8 cellular contexts compared by ENCODE assay signal in the genomic region with DNA sequence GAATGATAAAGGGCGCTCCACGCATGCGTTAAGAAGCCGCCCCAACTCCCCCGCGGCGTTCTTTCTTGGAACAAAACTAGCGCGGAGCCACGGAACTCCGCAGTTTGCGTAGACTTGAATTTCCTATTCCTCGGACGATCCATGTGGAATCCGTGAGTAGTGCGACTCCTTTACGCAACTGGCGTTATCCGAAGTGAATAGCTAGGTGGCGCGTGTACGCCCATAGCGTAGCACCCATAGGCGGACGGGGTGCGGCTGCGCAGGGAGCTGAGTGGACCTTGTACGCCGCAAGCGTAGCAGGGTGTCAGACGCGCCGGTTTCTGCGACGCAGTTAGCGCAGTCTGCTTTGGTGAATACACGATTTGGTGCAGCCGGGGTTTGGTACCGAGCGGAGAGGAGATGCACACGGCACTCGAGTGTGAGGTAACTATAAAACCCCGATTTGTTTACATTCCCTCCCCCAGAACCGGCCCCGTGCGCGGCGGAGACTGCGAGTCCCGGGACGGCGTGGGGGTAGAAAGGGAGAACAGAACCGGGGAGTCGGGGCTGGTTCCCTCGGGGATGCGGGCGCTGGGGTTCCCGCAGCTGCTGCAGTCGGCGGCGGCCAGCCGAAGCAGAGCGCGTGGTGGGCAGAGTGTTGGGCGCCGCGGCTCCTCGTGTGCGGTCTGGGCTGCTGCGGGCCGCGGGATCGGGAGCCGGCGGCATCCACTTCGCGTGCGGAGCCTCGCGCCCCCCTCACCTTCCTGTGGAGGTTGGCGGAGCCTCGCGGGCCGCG. TPM values are rescaled to one million over a fixed set of nuclear protein-coding genes. Genes with fewer than 3 reads are reported as not detected.
A peak's percentile ranks its signal among the peaks of the same experiment; 100 is the strongest.
DNase-seq lines count a peak whose midpoint lies in the region; ATAC-seq and TF ChIP-seq lines count a peak whose summit lies in the region.

A gene with protein sequence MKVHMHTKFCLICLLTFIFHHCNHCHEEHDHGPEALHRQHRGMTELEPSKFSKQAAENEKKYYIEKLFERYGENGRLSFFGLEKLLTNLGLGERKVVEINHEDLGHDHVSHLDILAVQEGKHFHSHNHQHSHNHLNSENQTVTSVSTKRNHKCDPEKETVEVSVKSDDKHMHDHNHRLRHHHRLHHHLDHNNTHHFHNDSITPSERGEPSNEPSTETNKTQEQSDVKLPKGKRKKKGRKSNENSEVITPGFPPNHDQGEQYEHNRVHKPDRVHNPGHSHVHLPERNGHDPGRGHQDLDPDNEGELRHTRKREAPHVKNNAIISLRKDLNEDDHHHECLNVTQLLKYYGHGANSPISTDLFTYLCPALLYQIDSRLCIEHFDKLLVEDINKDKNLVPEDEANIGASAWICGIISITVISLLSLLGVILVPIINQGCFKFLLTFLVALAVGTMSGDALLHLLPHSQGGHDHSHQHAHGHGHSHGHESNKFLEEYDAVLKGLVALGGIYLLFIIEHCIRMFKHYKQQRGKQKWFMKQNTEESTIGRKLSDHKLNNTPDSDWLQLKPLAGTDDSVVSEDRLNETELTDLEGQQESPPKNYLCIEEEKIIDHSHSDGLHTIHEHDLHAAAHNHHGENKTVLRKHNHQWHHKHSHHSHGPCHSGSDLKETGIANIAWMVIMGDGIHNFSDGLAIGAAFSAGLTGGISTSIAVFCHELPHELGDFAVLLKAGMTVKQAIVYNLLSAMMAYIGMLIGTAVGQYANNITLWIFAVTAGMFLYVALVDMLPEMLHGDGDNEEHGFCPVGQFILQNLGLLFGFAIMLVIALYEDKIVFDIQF (plus strand): TSS at position 368 of the 775 bp plus-strand sequence. CDS start 22,817 bp downstream, outside the sequence.

- H3K36me3 Mint-ChIP-seq in activated naive CD4-positive, alpha-beta T cell treated with anti-CD3 and anti-CD28 coated beads, Interleukin-2, amount 50 U/mL, for 72 hours: peaks cover 15 to 37% of the 10 kb centered on the region in 2 donors

- H3K4me1 ChIP-seq in suprapubic skin: peaks cover 36% of the 10 kb centered on the region

- TF ChIP-seq CTCF in suprapubic skin (IDR thresholded peaks at IDR 0.05): no peak

- 0% methylated on average over 30 of the region's 85 CpGs for WGBS in suprapubic skin

- TF ChIP-seq EP300 in suprapubic skin (IDR thresholded peaks at IDR 0.05): no peak

- TF ChIP-seq POLR2A in suprapubic skin (IDR thresholded peaks at IDR 0.05): peak; percentile 90 to 97

- peak; percentile 95 for DNase-seq in NCI-H1092 treated with DMSO at 0.1 percent for 48 hours (lab: John Stamatoyannopoulos, UW)
- peak; percentile 90 for DNase-seq in SKM-1 (lab: John Stamatoyannopoulos, UW; ENCODE audit: unreplicated experiment)
- DNase-seq in activated naive CD4-positive, alpha-beta T cell treated with anti-CD3 and anti-CD28 coated beads, Interleukin-2, amount 50 U/mL, for 72 hours (ENCODE audit: low spot score in 2 of 2): peak; percentile 98 to 99
- DNase-seq in globus pallidus (ENCODE audit: low spot score): peak; percentile 99
- peak; percentile 87 to 100 (median 98) for DNase-seq in nucleus accumbens (lab: John Stamatoyannopoulos, UW)
- peak; percentile 99 for DNase-seq in suprapubic skin (ENCODE audit: low spot score in 2 of 2)

- H3K27me3 ChIP-seq in suprapubic skin: no peaks in the 10 kb centered on the region

- peak within 1 kb of the TSS; percentile 85 for H3K4me3 ChIP-seq in GM08714 (ENCODE audit: low read length)
- H3K4me3 ChIP-seq in suprapubic skin: peak within 1 kb of the TSS; percentile 96

- peak within 1 kb of the TSS; percentile 99 to 100 for H3K27ac Mint-ChIP-seq in activated naive CD4-positive, alpha-beta T cell treated with anti-CD3 and anti-CD28 coated beads, Interleukin-2, amount 50 U/mL, for 72 hours

- H3K9me3 Mint-ChIP-seq in activated naive CD4-positive, alpha-beta T cell treated with anti-CD3 and anti-CD28 coated beads, Interleukin-2, amount 50 U/mL, for 72 hours: peaks cover 0 to 3% of the 10 kb centered on the region in 2 donors

- ATAC-seq in HG02610 (IDR thresholded peaks at IDR 0.05; ENCODE audit: unreplicated experiment): peak; percentile 67
- ATAC-seq in activated naive CD4-positive, alpha-beta T cell treated with anti-CD3 and anti-CD28 coated beads, Interleukin-2, amount 50 U/mL, for 72 hours: peak; percentile 74 to 82

- H3K36me3 ChIP-seq in suprapubic skin: no peaks in the 10 kb centered on the region

- H3K9me3 ChIP-seq in suprapubic skin: no peaks in the 10 kb centered on the region

- H3K27ac ChIP-seq in suprapubic skin: peak within 1 kb of the TSS; percentile 98

RNA-seq across cellular contexts. Expression of the gene that starts here (rescaled TPM):
- total RNA-seq in activated naive CD4-positive, alpha-beta T cell treated with anti-CD3 and anti-CD28 coated beads, Interleukin-2, amount 50 U/mL, for 72 hours: 10 to 100 TPM; 52.3 to 53.3 TPM
- total RNA-seq in suprapubic skin: 10 to 100 TPM; 14.1 to 20.3 (median 16.5) TPM

Comparison
In these comparisons a context has a peak if more than half of its experiments do, and no peak if none do; other contexts are left out.
1. Peak in every context shown above with its lines: DNase-seq, ATAC-seq, H3K4me3 ChIP-seq and H3K27ac ChIP-seq.